In genomic region chr16:49548571-49548970, GRCh38 we compare ENCODE assay signal across 17 cellular contexts.
A peak's percentile ranks its signal among the peaks of the same experiment; 100 is the strongest.
DNase-seq lines count a peak whose midpoint lies in the region; ATAC-seq and TF ChIP-seq lines count a peak whose summit lies in the region.
"Had no signal": no experiment of that assay in that cellular context is flagged by ENCODE, and none has a peak within 500 bp of the region (broad histone marks: within the 10 kb centered on the region; RNA-seq: fewer than 3 reads in every experiment).

No MANE protein-coding gene starts in this region.

- H3K27me3 Mint-ChIP-seq in type B pancreatic cell (peaks cover 5% of the 10 kb centered on the region), WTC11 (ENCODE audit: low read depth) (no peaks in the 10 kb centered on the region)

- POLR2A ChIA-PET in WTC11 (lab: Charles Lee) = no interaction called here

- DNase-seq in NCI-H146 (lab: John Stamatoyannopoulos, UW) (peak; percentile 63), NCI-H2171 treated with DMSO at 0.1 percent for 48 hours (lab: John Stamatoyannopoulos, UW) (peak; percentile 98), left kidney (ENCODE audit: low read depth, low spot score) (peak; percentile 20), type B pancreatic cell (ENCODE audit: extremely low spot score, unreplicated experiment) (no peak), NCI-H187 (lab: John Stamatoyannopoulos, UW) (no peak), WTC11 (ENCODE audit: low spot score) (no peak), anterior cingulate cortex (lab: John Stamatoyannopoulos, UW) (no peak)
- DNase-seq: ACHN; C1 segment of cervical spinal cord; CD8-positive, alpha-beta memory T cell; DMS79; HFFc6; IMR-90; NCI-H2081 treated with DMSO at 0.1 percent for 48 hours; NCI-H226; NCI-H526 had no signal

- H3K36me3 Mint-ChIP-seq in type B pancreatic cell (no peaks in the 10 kb centered on the region), WTC11 (no peaks in the 10 kb centered on the region)
- H3K36me3 Mint-ChIP-seq: CD8-positive, alpha-beta memory T cell had no signal

- H3K4me3 Mint-ChIP-seq in type B pancreatic cell (peak overlapping the region; percentile 24), WTC11 (no peak overlapping the region)
- H3K4me3 Mint-ChIP-seq: CD8-positive, alpha-beta memory T cell; HFFc6 had no signal

- no peak for ATAC-seq in WTC11
- ATAC-seq: Right ventricle myocardium inferior had no signal

- H3K27ac Mint-ChIP-seq in type B pancreatic cell = no peak overlapping the region
- H3K27ac Mint-ChIP-seq in WTC11 = no peak overlapping the region
- H3K27ac Mint-ChIP-seq: CD8-positive, alpha-beta memory T cell; HFFc6 had no signal

- H3K4me1 Mint-ChIP-seq in type B pancreatic cell (ENCODE audit: unreplicated experiment) (peaks cover 45% of the 10 kb centered on the region), WTC11 (peaks cover 53% of the 10 kb centered on the region)
- H3K4me1 Mint-ChIP-seq: CD8-positive, alpha-beta memory T cell had no signal

- CTCF ChIA-PET in WTC11 (lab: Charles Lee) = interaction anchor here (1.0 to 5.0 kb wide), 2 partner anchors 45 to 141 kb away, joined by 3 to 24 read pairs; no protein-coding TSS in a partner anchor

- no peak for TF ChIP-seq CTCF in type B pancreatic cell (conservative IDR thresholded peaks at IDR 0.05)
- no peak for TF ChIP-seq CTCF in WTC11 (IDR thresholded peaks at IDR 0.05)

- H3K9me3 Mint-ChIP-seq in type B pancreatic cell (no peaks in the 10 kb centered on the region), WTC11 (no peaks in the 10 kb centered on the region)
- H3K9me3 Mint-ChIP-seq: CD8-positive, alpha-beta memory T cell had no signal

TF ChIP-seq in WTC11, 78 proteins besides CTCF, POLR2A, EP300 and RAD21 (continues in another document):
- TF ChIP-seq ZNF232 (CRISPR knock-in tag; IDR thresholded peaks at IDR 0.05) = no peak
- no peak for TF ChIP-seq EMX1 (CRISPR knock-in tag; IDR thresholded peaks at IDR 0.05)
- TF ChIP-seq FOXJ3 (CRISPR knock-in tag; IDR thresholded peaks at IDR 0.05; ENCODE audit: borderline replicate concordance) = no peak
- TF ChIP-seq ARID4B (CRISPR knock-in tag; IDR thresholded peaks at IDR 0.05; ENCODE audit: borderline replicate concordance) = no peak
- TF ChIP-seq ZNF423 (CRISPR knock-in tag; IDR thresholded peaks at IDR 0.05) = no peak
- no peak for TF ChIP-seq ZNF281 (CRISPR knock-in tag; IDR thresholded peaks at IDR 0.05)
- no peak for TF ChIP-seq JUN (CRISPR knock-in tag; IDR thresholded peaks at IDR 0.05)
- TF ChIP-seq CBFB (CRISPR knock-in tag; IDR thresholded peaks at IDR 0.05; ENCODE audit: low read depth) = no peak
- no peak for TF ChIP-seq USF1 (CRISPR knock-in tag; IDR thresholded peaks at IDR 0.05)
- no peak for TF ChIP-seq HMGA2 (CRISPR knock-in tag; IDR thresholded peaks at IDR 0.05)
- no peak for TF ChIP-seq NR2C2 (CRISPR knock-in tag; IDR thresholded peaks at IDR 0.05)
- no peak for TF ChIP-seq CREB1 (CRISPR knock-in tag; IDR thresholded peaks at IDR 0.05)
- TF ChIP-seq AR (CRISPR knock-in tag; IDR thresholded peaks at IDR 0.05) = no peak
- TF ChIP-seq OVOL2 (CRISPR knock-in tag; IDR thresholded peaks at IDR 0.05; ENCODE audit: borderline replicate concordance) = no peak
- TF ChIP-seq E2F4 (CRISPR knock-in tag; IDR thresholded peaks at IDR 0.05; ENCODE audit: borderline replicate concordance, low read depth) = no peak

Comparison
In these comparisons a context has a peak if more than half of its experiments do, and no peak if none do; other contexts are left out.
1. DNase-seq: peak in NCI-H146 (single experiment), NCI-H2171 treated with DMSO at 0.1 percent for 48 hours (single experiment) and left kidney (single experiment); none in type B pancreatic cell (single experiment), NCI-H187 (0 of 2), WTC11 (single experiment) and anterior cingulate cortex (0 of 58).